ENCODE assay signal across 17 cellular contexts in genomic region chr3:72127213-72127612, GRCh38.
DNase-seq lines count a peak whose midpoint lies in the region; ATAC-seq, FAIRE-seq and TF ChIP-seq lines count a peak whose summit lies in the region.
"Had no signal": no experiment of that assay in that cellular context is flagged by ENCODE, and none has a peak within 500 bp of the region (broad histone marks: within the 10 kb centered on the region; RNA-seq: fewer than 3 reads in every experiment).

No MANE protein-coding gene starts in this region.

- ATAC-seq in K562 (no peak), left lobe of liver (peak; percentile 22), mucosa of descending colon (peak; percentile 45), GM19351 (IDR thresholded peaks at IDR 0.05; ENCODE audit: unreplicated experiment) (no peak)
- ATAC-seq in stimulated activated naive CD8-positive, alpha-beta T cell treated with anti-CD3 and anti-CD28 coated beads, Interleukin-15, Interleukin-2, amounts not matched to agents 100 U/mL and 50 U/mL, for 24 hours = no peak
- ATAC-seq: CD8-positive, alpha-beta T cell had no signal

- no peak overlapping the region for H3K27ac ChIP-seq in K562 (ENCODE audit: extremely low read depth, low read depth, low read length)
- H3K27ac ChIP-seq: GM23248 had no signal

- H3K36me3 ChIP-seq in K562 (ENCODE audit: control insufficient read depth, insufficient read depth, low read length) (no peaks in the 10 kb centered on the region), mucosa of descending colon (ENCODE audit: low read depth) (no peaks in the 10 kb centered on the region)

- no peak overlapping the region for H3K4me3 ChIP-seq in K562
- no peak overlapping the region for H3K4me3 ChIP-seq in mucosa of descending colon
- H3K4me3 ChIP-seq: GM23248 had no signal

- TF ChIP-seq CTCF in K562 (IDR thresholded peaks at IDR 0.05 in 2 of 3, conservative IDR thresholded peaks at IDR 0.05 in 1 of 3; ENCODE audit: insufficient read depth in 2 of 3, low read depth in 1 of 3, low read length in 3 of 3) (no peak), mucosa of descending colon (IDR thresholded peaks at IDR 0.05) (no peak)

- H3K79me2 ChIP-seq in K562 (ENCODE audit: control insufficient read depth, insufficient read depth, low read length) = no peaks in the 10 kb centered on the region

- peak overlapping the region; percentile 41; the same call in 1 of the 2 replicates for H2AFZ ChIP-seq in K562 (ENCODE audit: low read depth, low read length)
- H2AFZ ChIP-seq: GM23248 had no signal

- in situ Hi-C loops in K562 (cut with MboI) = no loop called here

- WGBS in K562 (ENCODE audit: insufficient coverage, low coverage, missing lambda C conversion rate) = 56% methylated on average over 4 of the region's 4 CpGs

- no TSS peak for BruUV-seq in K562 (replicated peaks; lab: Mats Ljungman, UMichigan)

- no peak for DNase-seq in K562 (ENCODE audit: extremely low read depth in 1 of 4, low spot score in 3 of 4)
- no peak for DNase-seq in left lobe of liver (ENCODE audit: low spot score)
- DNase-seq in mucosa of descending colon = no peak
- no peak for DNase-seq in NCI-H1092 (lab: John Stamatoyannopoulos, UW)
- no peak for DNase-seq in stimulated activated naive CD8-positive, alpha-beta T cell treated with anti-CD3 and anti-CD28 coated beads, Interleukin-15, Interleukin-2, amounts not matched to agents 100 U/mL and 50 U/mL, for 24 hours
- no peak for DNase-seq in NCI-H526 (lab: John Stamatoyannopoulos, UW)
- DNase-seq: C1 segment of cervical spinal cord; Caco-2; CD4-positive, CD25-positive, alpha-beta regulatory T cell; CD8-positive, alpha-beta T cell; DMS153; DND-41; H7 had no signal

- intact Hi-C loops in K562 (cut with micrococcal nuclease) = no loop called here
- intact Hi-C loops in mucosa of descending colon (cut with DNase I, micrococcal nuclease) = no loop called here

- no peak overlapping the region for H3K4me2 ChIP-seq in K562 (ENCODE audit: insufficient read depth, low read length)

- no peaks in the 10 kb centered on the region for H3K9me3 ChIP-seq in K562 (replicated peaks; ENCODE audit: control insufficient read depth, insufficient read depth, low read depth, low read length)
- H3K9me3 ChIP-seq in mucosa of descending colon = no peaks in the 10 kb centered on the region
- H3K9me3 ChIP-seq: Caco-2 had no signal

- TF ChIP-seq POLR2A in K562 (conservative IDR thresholded peaks at IDR 0.05) = no peak

- peaks cover 0 to 12% of the 10 kb centered on the region in 2 experiments; a peak in 4 of 5 replicates for H3K4me1 ChIP-seq in K562 (replicated peaks in 1 of 2; ENCODE audit: control insufficient read depth in 2 of 2, insufficient read depth in 2 of 2, low read length in 2 of 2)
- no peaks in the 10 kb centered on the region for H3K4me1 ChIP-seq in mucosa of descending colon (ENCODE audit: low read depth)
- H3K4me1 ChIP-seq: Caco-2 had no signal

- no peaks in the 10 kb centered on the region for H4K20me1 ChIP-seq in K562 (replicated peaks; ENCODE audit: control insufficient read depth, insufficient read depth, low read length)

- CTCF ChIA-PET in K562 (lab: Yijun Ruan, JAX; ENCODE audit: low intra/inter-chr PET ratio) = no interaction called here

- TF ChIP-seq EP300 in K562 (IDR thresholded peaks at IDR 0.05; ENCODE audit: low read length) = no peak

- H3K9ac ChIP-seq in K562 (ENCODE audit: insufficient read depth in 1 of 2, low read depth in 2 of 2, low read length in 2 of 2) = no peak overlapping the region
- H3K9ac ChIP-seq: GM23248 had no signal

- TF ChIP-seq RAD21 in K562 (CRISPR knock-in tag; conservative IDR thresholded peaks at IDR 0.05 in 1 of 2, IDR thresholded peaks at IDR 0.05 in 1 of 2) = no peak

- no peak for FAIRE-seq in K562 (lab: Jason Lieb, UNC)
- FAIRE-seq: G401.6, H1 had no signal

- no peaks in the 10 kb centered on the region for H3K9me1 ChIP-seq in K562 (ENCODE audit: control insufficient read depth, insufficient read depth, low read length)

- H3K27me3 ChIP-seq in K562 (ENCODE audit: control insufficient read depth in 2 of 2, insufficient read depth in 2 of 2, low read length in 2 of 2) = no peaks in the 10 kb centered on the region

- POLR2A ChIA-PET in K562 (lab: Yijun Ruan, JAX) = no interaction called here

TF ChIP-seq in K562, 482 proteins besides CTCF, POLR2A, EP300 and RAD21:
- TF ChIP-seq STAG1 (CRISPR knock-in tag; IDR thresholded peaks at IDR 0.05; ENCODE audit: borderline replicate concordance) (no peak), OTX1 (CRISPR knock-in tag; IDR thresholded peaks at IDR 0.05) (no peak), CREB5 (CRISPR knock-in tag; IDR thresholded peaks at IDR 0.05) (no peak), ZNF830 (CRISPR knock-in tag; IDR thresholded peaks at IDR 0.05) (no peak), BRF2 (IDR thresholded peaks at IDR 0.05; ENCODE audit: borderline replicate concordance, insufficient read depth, insufficient read length) (no peak), ZNF707 (CRISPR knock-in tag; conservative IDR thresholded peaks at IDR 0.05) (no peak)

Comparison
In these comparisons a context has a peak if more than half of its experiments do, and no peak if none do; other contexts are left out.
1. ATAC-seq: peak in left lobe of liver (single experiment) and mucosa of descending colon (single experiment); none in K562 (single experiment), GM19351 (single experiment) and stimulated activated naive CD8-positive, alpha-beta T cell treated with anti-CD3 and anti-CD28 coated beads, Interleukin-15, Interleukin-2, amounts not matched to agents 100 U/mL and 50 U/mL, for 24 hours (single experiment).